In the genomic region with DNA sequence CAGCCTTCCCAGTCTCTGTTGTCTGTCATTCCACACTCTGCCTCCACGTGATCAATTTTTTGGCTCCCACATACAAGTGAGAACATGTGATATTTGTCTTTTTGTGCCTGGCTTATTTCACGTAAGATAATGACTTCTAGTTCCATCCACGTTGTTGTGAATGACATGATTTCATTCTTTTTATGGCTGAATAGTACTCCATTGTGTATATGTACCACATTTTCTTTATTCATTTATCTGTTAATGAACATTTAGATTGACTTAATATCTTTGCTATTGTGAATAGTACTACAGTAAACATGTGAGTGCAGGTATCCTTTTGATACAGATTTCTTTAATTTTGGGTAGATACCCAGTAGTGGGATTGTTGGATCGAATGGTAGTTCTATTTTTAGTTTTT, we compare ENCODE assay signal across 33 cellular contexts. TPM values are rescaled to one million over a fixed set of nuclear protein-coding genes. Genes with fewer than 3 reads are reported as not detected.
"Had no signal": no experiment of that assay in that cellular context is flagged by ENCODE, and none has a peak within 500 bp of the region (broad histone marks: within the 10 kb centered on the region; RNA-seq: fewer than 3 reads in every experiment).

No MANE protein-coding gene starts in this region.

- H3K27me3 ChIP-seq: stomach, suprapubic skin, testis, thyroid gland, tibial artery, tibial nerve, transverse colon, upper lobe of left lung, upper lobe of right lung, uterus, vagina had no signal

- H3K27me3 Mint-ChIP-seq: stimulated activated memory B cell treated with anti-CD40 and anti-IgM and Interleukin-4, amounts not matched to agents 10 μg/mL and 1 μg/mL and 100 μg/mL, for 72 hours; stimulated activated naive B cell treated with anti-CD40 and anti-IgM and Interleukin-4, amounts not matched to agents 10 μg/mL and 1 μg/mL and 100 μg/mL, for 72 hours; stimulated activated naive CD8-positive, alpha-beta T cell treated with anti-CD3 and anti-CD28 coated beads, Interleukin-15, amount 100 ng/mL, for 72 hours; stimulated activated naive CD8-positive, alpha-beta T cell treated with anti-CD3 and anti-CD28 coated beads, Interleukin-15, Interleukin-2, amounts not matched to agents 100 ng/mL and 50 ng/mL, for 24 hours; type B pancreatic cell had no signal

- H3K4me1 ChIP-seq: stomach, suprapubic skin, testis, thyroid gland, tibial artery, tibial nerve, transverse colon, upper lobe of left lung, upper lobe of right lung, uterus, vagina had no signal

- H3K27ac Mint-ChIP-seq: stimulated activated effector memory CD8-positive, alpha-beta T cell treated with anti-CD3 and anti-CD28 coated beads, Interleukin-12 subunit alpha, Interleukin-12 subunit beta, amount 100 ng/mL, for 72 hours; stimulated activated memory B cell treated with anti-CD40 and anti-IgM and Interleukin-4, amounts not matched to agents 10 μg/mL and 1 μg/mL and 100 μg/mL, for 72 hours; stimulated activated naive B cell treated with anti-CD40 and anti-IgM and Interleukin-4, amounts not matched to agents 10 μg/mL and 1 μg/mL and 100 μg/mL, for 72 hours; stimulated activated naive CD8-positive, alpha-beta T cell treated with anti-CD3 and anti-CD28 coated beads, Interleukin-15, amount 100 ng/mL, for 72 hours; stimulated activated naive CD8-positive, alpha-beta T cell treated with anti-CD3 and anti-CD28 coated beads, Interleukin-15, Interleukin-2, amounts not matched to agents 100 ng/mL and 50 ng/mL, for 24 hours; type B pancreatic cell had no signal

- H3K36me3 ChIP-seq: uterus had no signal

- H3K9me3 ChIP-seq: suprapubic skin, testis, thoracic aorta, thyroid gland, tibial artery, transverse colon, upper lobe of left lung, upper lobe of right lung, uterus, vagina had no signal

- H3K4me1 Mint-ChIP-seq: stimulated activated effector memory CD8-positive, alpha-beta T cell treated with anti-CD3 and anti-CD28 coated beads, Interleukin-12 subunit alpha, Interleukin-12 subunit beta, amount 100 ng/mL, for 72 hours; stimulated activated memory B cell treated with anti-CD40 and anti-IgM and Interleukin-4, amounts not matched to agents 10 μg/mL and 1 μg/mL and 100 μg/mL, for 72 hours; stimulated activated naive B cell treated with anti-CD40 and anti-IgM and Interleukin-4, amounts not matched to agents 10 μg/mL and 1 μg/mL and 100 μg/mL, for 72 hours; stimulated activated naive CD8-positive, alpha-beta T cell treated with anti-CD3 and anti-CD28 coated beads, Interleukin-15, amount 100 ng/mL, for 72 hours had no signal

- H3K4me3 ChIP-seq: stomach, suprapubic skin, testis, thoracic aorta, thyroid gland, tibial artery, tibial nerve, transverse colon, upper lobe of left lung, upper lobe of right lung, uterus, vagina had no signal

- H3K4me3 Mint-ChIP-seq: stimulated activated effector memory CD8-positive, alpha-beta T cell treated with anti-CD3 and anti-CD28 coated beads, Interleukin-12 subunit alpha, Interleukin-12 subunit beta, amount 100 ng/mL, for 72 hours; stimulated activated memory B cell treated with anti-CD40 and anti-IgM and Interleukin-4, amounts not matched to agents 10 μg/mL and 1 μg/mL and 100 μg/mL, for 72 hours; stimulated activated naive B cell treated with anti-CD40 and anti-IgM and Interleukin-4, amounts not matched to agents 10 μg/mL and 1 μg/mL and 100 μg/mL, for 72 hours; stimulated activated naive CD8-positive, alpha-beta T cell treated with anti-CD3 and anti-CD28 coated beads, Interleukin-15, amount 100 ng/mL, for 72 hours; stimulated activated naive CD8-positive, alpha-beta T cell treated with anti-CD3 and anti-CD28 coated beads, Interleukin-15, Interleukin-2, amounts not matched to agents 100 ng/mL and 50 ng/mL, for 24 hours; type B pancreatic cell had no signal

- ATAC-seq: stimulated activated effector memory CD8-positive, alpha-beta T cell treated with anti-CD3 and anti-CD28 coated beads, Interleukin-12 subunit alpha, Interleukin-12 subunit beta, amount 100 ng/mL, for 72 hours; stimulated activated memory B cell treated with anti-CD40 and anti-IgM and Interleukin-4, amounts not matched to agents 10 μg/mL and 1 μg/mL and 100 μg/mL, for 72 hours; stimulated activated naive B cell treated with anti-CD40 and anti-IgM and Interleukin-4, amounts not matched to agents 10 μg/mL and 1 μg/mL and 100 μg/mL, for 72 hours; stimulated activated naive CD8-positive, alpha-beta T cell treated with anti-CD3 and anti-CD28 coated beads, Interleukin-15, amount 100 ng/mL, for 72 hours; stimulated activated naive CD8-positive, alpha-beta T cell treated with anti-CD3 and anti-CD28 coated beads, Interleukin-15, Interleukin-2, amounts not matched to agents 100 U/mL and 50 U/mL, for 24 hours; upper lobe of right lung had no signal

- DNase-seq: stimulated activated CD4-positive, alpha-beta T cell treated with anti-CD3 and anti-CD28 coated beads, Interleukin-2, amount 100 ng/mL, for 48 hours; stimulated activated CD4-positive, alpha-beta T cell treated with anti-CD3 and anti-CD28 coated beads, Interleukin-4, amount 100 ng/mL, for 1 hour; stimulated activated CD4-positive, alpha-beta T cell treated with anti-CD3 and anti-CD28 coated beads, Interleukin-4, amount 100 ng/mL, for 24 hours; stimulated activated CD4-positive, alpha-beta T cell treated with anti-CD3 and anti-CD28 coated beads, Interleukin-4, amount 100 ng/mL, for 4 hours; stimulated activated CD8-positive, alpha-beta memory T cell treated with anti-CD3 and anti-CD28 coated beads, Interleukin-4, amount 100 ng/mL, for 48 hours; stimulated activated naive B cell treated with anti-CD40 and anti-IgM and Interleukin-4, amounts not matched to agents 10 μg/mL and 1 μg/mL and 100 μg/mL, for 72 hours; stimulated activated naive CD4-positive, alpha-beta T cell; stimulated activated naive CD4-positive, alpha-beta T cell treated with Interleukin-2 at 50 U/mL for 16 hours; stimulated activated naive CD8-positive, alpha-beta T cell treated with anti-CD3 and anti-CD28 coated beads, Interleukin-15, amount 100 ng/mL, for 72 hours; stimulated activated naive CD8-positive, alpha-beta T cell treated with anti-CD3 and anti-CD28 coated beads, Interleukin-15, Interleukin-2, amounts not matched to agents 100 U/mL and 50 U/mL, for 24 hours; stomach; substantia nigra; testis; thyroid gland; tibial artery; transverse colon; trophoblast cell; upper lobe of left lung; upper lobe of right lung; uterus had no signal

- H3K27ac ChIP-seq: stomach, suprapubic skin, testis, thoracic aorta, thyroid gland, tibial artery, tibial nerve, transverse colon, upper lobe of left lung, upper lobe of right lung, uterus, vagina had no signal

RNA-seq across cellular contexts. Expression of a gene that starts 31.4 kb away (rescaled TPM):
- total RNA-seq: subcutaneous adipose tissue, suprapubic skin, temporal lobe, thoracic aorta, thyroid gland, tibial nerve, transverse colon, upper lobe of right lung, ureter, vagina had no signal
- polyA plus RNA-seq: stomach, thymus, urinary bladder had no signal
